1 cellular context compared by ENCODE assay signal in genomic region chr3:159841766-159842165, GRCh38.
TF ChIP-seq lines count a peak whose summit lies in the region.

No MANE protein-coding gene starts in this region.

TF ChIP-seq in GM23338, 12 proteins besides CTCF, POLR2A, EP300 and RAD21 (continued from another document):
- TF ChIP-seq ZNF462 (CRISPR knock-in tag; IDR thresholded peaks at IDR 0.05) (no peak), ETS1 (IDR thresholded peaks at IDR 0.05) (no peak), STAT1 (IDR thresholded peaks at IDR 0.05; ENCODE audit: unreplicated experiment) (no peak), EZH2 (IDR thresholded peaks at IDR 0.05; ENCODE audit: low read depth, unreplicated experiment) (no peak), ZNF331 (CRISPR knock-in tag; IDR thresholded peaks at IDR 0.05; ENCODE audit: low read depth) (no peak), REST (IDR thresholded peaks at IDR 0.05; ENCODE audit: unreplicated experiment) (no peak)
